Comparison of ENCODE assay signal across 1 cellular context in the genomic region with DNA sequence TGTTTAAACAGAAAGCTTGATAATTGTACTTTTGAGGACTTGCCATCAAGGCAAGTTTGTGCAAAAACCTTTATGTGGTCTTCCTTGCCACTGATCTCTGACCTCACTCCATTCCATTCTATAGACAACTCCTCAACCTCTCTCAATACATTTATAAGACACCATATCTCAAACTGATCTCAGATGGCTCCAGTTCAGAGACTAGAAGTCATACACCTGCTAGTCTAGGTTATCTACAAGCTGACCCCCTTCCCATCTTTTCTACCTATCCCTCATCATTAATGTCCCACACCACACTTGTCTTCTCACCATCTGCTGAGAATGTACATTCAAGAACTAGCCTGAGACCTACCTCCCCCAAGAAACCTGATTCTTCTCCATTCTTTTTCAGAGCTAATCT.
TF ChIP-seq lines count a peak whose summit lies in the region.

No MANE protein-coding gene starts in this region.

TF ChIP-seq in GM12878, 131 proteins besides CTCF, POLR2A, EP300 and RAD21 (continued from another document and continues in another):
- TF ChIP-seq, protein P1, sequence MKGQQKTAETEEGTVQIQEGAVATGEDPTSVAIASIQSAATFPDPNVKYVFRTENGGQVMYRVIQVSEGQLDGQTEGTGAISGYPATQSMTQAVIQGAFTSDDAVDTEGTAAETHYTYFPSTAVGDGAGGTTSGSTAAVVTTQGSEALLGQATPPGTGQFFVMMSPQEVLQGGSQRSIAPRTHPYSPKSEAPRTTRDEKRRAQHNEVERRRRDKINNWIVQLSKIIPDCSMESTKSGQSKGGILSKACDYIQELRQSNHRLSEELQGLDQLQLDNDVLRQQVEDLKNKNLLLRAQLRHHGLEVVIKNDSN (IDR thresholded peaks at IDR 0.05; ENCODE audit: borderline replicate concordance, extremely low read length, insufficient read depth, low read depth, low read length) = no peak
- TF ChIP-seq ASH2L (IDR thresholded peaks at IDR 0.05; ENCODE audit: borderline replicate concordance, low read depth) (no peak), SREBF2 (IDR thresholded peaks at IDR 0.05; ENCODE audit: low read length) (no peak), GATAD2B (conservative IDR thresholded peaks at IDR 0.05; ENCODE audit: low read depth) (no peak), HDAC2 (IDR thresholded peaks at IDR 0.05) (no peak), FOS (IDR thresholded peaks at IDR 0.05; ENCODE audit: borderline replicate concordance, extremely low read depth, insufficient read length) (no peak), CHD1 (IDR thresholded peaks at IDR 0.05; ENCODE audit: low read depth, low read length) (no peak), CHD2 (IDR thresholded peaks at IDR 0.05; ENCODE audit: borderline replicate concordance, low read depth, low read length) (no peak), POU2F2 (IDR thresholded peaks at IDR 0.05; ENCODE audit: borderline replicate concordance, low read depth, low read length) (no peak), IKZF2 (IDR thresholded peaks at IDR 0.05) (no peak), TCF3 (IDR thresholded peaks at IDR 0.05; ENCODE audit: borderline replicate concordance, insufficient read depth, low read depth, low read length) (no peak), NR2F1 (conservative IDR thresholded peaks at IDR 0.05) (peak; percentile 34; the same call in 1 of the 2 replicates), MYB (IDR thresholded peaks at IDR 0.05; ENCODE audit: borderline replicate concordance, low read depth, low read length) (no peak), MYC (IDR thresholded peaks at IDR 0.05; ENCODE audit: insufficient read depth, insufficient read length, insufficient replicate concordance, low read length, severe bottlenecking) (no peak), SUPT20H (IDR thresholded peaks at IDR 0.05; ENCODE audit: borderline replicate concordance, control insufficient read depth, low read depth, low read length) (no peak), NR2C1 (IDR thresholded peaks at IDR 0.05) (no peak), STAT1 (conservative IDR thresholded peaks at IDR 0.05) (no peak)
- TF ChIP-seq, protein P2, sequence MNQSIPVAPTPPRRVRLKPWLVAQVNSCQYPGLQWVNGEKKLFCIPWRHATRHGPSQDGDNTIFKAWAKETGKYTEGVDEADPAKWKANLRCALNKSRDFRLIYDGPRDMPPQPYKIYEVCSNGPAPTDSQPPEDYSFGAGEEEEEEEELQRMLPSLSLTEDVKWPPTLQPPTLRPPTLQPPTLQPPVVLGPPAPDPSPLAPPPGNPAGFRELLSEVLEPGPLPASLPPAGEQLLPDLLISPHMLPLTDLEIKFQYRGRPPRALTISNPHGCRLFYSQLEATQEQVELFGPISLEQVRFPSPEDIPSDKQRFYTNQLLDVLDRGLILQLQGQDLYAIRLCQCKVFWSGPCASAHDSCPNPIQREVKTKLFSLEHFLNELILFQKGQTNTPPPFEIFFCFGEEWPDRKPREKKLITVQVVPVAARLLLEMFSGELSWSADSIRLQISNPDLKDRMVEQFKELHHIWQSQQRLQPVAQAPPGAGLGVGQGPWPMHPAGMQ (IDR thresholded peaks at IDR 0.05; ENCODE audit: borderline replicate concordance) = no peak
- TF ChIP-seq, protein P3, sequence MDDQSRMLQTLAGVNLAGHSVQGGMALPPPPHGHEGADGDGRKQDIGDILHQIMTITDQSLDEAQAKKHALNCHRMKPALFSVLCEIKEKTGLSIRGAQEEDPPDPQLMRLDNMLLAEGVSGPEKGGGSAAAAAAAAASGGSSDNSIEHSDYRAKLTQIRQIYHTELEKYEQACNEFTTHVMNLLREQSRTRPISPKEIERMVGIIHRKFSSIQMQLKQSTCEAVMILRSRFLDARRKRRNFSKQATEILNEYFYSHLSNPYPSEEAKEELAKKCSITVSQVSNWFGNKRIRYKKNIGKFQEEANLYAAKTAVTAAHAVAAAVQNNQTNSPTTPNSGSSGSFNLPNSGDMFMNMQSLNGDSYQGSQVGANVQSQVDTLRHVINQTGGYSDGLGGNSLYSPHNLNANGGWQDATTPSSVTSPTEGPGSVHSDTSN (IDR thresholded peaks at IDR 0.05; ENCODE audit: insufficient replicate concordance, low read depth, low read length) = no peak
- TF ChIP-seq, protein P4, sequence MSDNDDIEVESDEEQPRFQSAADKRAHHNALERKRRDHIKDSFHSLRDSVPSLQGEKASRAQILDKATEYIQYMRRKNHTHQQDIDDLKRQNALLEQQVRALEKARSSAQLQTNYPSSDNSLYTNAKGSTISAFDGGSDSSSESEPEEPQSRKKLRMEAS (IDR thresholded peaks at IDR 0.05; ENCODE audit: low read depth, low read length) = no peak
- TF ChIP-seq, protein P5, sequence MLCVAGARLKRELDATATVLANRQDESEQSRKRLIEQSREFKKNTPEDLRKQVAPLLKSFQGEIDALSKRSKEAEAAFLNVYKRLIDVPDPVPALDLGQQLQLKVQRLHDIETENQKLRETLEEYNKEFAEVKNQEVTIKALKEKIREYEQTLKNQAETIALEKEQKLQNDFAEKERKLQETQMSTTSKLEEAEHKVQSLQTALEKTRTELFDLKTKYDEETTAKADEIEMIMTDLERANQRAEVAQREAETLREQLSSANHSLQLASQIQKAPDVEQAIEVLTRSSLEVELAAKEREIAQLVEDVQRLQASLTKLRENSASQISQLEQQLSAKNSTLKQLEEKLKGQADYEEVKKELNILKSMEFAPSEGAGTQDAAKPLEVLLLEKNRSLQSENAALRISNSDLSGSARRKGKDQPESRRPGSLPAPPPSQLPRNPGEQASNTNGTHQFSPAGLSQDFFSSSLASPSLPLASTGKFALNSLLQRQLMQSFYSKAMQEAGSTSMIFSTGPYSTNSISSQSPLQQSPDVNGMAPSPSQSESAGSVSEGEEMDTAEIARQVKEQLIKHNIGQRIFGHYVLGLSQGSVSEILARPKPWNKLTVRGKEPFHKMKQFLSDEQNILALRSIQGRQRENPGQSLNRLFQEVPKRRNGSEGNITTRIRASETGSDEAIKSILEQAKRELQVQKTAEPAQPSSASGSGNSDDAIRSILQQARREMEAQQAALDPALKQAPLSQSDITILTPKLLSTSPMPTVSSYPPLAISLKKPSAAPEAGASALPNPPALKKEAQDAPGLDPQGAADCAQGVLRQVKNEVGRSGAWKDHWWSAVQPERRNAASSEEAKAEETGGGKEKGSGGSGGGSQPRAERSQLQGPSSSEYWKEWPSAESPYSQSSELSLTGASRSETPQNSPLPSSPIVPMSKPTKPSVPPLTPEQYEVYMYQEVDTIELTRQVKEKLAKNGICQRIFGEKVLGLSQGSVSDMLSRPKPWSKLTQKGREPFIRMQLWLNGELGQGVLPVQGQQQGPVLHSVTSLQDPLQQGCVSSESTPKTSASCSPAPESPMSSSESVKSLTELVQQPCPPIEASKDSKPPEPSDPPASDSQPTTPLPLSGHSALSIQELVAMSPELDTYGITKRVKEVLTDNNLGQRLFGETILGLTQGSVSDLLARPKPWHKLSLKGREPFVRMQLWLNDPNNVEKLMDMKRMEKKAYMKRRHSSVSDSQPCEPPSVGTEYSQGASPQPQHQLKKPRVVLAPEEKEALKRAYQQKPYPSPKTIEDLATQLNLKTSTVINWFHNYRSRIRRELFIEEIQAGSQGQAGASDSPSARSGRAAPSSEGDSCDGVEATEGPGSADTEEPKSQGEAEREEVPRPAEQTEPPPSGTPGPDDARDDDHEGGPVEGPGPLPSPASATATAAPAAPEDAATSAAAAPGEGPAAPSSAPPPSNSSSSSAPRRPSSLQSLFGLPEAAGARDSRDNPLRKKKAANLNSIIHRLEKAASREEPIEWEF (IDR thresholded peaks at IDR 0.05; ENCODE audit: insufficient replicate concordance, low read depth, low read length) = no peak
- TF ChIP-seq, protein P6, sequence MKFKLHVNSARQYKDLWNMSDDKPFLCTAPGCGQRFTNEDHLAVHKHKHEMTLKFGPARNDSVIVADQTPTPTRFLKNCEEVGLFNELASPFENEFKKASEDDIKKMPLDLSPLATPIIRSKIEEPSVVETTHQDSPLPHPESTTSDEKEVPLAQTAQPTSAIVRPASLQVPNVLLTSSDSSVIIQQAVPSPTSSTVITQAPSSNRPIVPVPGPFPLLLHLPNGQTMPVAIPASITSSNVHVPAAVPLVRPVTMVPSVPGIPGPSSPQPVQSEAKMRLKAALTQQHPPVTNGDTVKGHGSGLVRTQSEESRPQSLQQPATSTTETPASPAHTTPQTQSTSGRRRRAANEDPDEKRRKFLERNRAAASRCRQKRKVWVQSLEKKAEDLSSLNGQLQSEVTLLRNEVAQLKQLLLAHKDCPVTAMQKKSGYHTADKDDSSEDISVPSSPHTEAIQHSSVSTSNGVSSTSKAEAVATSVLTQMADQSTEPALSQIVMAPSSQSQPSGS (IDR thresholded peaks at IDR 0.05; ENCODE audit: low read length) = no peak
- TF ChIP-seq, protein P7, sequence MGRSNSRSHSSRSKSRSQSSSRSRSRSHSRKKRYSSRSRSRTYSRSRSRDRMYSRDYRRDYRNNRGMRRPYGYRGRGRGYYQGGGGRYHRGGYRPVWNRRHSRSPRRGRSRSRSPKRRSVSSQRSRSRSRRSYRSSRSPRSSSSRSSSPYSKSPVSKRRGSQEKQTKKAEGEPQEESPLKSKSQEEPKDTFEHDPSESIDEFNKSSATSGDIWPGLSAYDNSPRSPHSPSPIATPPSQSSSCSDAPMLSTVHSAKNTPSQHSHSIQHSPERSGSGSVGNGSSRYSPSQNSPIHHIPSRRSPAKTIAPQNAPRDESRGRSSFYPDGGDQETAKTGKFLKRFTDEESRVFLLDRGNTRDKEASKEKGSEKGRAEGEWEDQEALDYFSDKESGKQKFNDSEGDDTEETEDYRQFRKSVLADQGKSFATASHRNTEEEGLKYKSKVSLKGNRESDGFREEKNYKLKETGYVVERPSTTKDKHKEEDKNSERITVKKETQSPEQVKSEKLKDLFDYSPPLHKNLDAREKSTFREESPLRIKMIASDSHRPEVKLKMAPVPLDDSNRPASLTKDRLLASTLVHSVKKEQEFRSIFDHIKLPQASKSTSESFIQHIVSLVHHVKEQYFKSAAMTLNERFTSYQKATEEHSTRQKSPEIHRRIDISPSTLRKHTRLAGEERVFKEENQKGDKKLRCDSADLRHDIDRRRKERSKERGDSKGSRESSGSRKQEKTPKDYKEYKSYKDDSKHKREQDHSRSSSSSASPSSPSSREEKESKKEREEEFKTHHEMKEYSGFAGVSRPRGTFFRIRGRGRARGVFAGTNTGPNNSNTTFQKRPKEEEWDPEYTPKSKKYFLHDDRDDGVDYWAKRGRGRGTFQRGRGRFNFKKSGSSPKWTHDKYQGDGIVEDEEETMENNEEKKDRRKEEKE (IDR thresholded peaks at IDR 0.05) = no peak
- TF ChIP-seq, protein P8, sequence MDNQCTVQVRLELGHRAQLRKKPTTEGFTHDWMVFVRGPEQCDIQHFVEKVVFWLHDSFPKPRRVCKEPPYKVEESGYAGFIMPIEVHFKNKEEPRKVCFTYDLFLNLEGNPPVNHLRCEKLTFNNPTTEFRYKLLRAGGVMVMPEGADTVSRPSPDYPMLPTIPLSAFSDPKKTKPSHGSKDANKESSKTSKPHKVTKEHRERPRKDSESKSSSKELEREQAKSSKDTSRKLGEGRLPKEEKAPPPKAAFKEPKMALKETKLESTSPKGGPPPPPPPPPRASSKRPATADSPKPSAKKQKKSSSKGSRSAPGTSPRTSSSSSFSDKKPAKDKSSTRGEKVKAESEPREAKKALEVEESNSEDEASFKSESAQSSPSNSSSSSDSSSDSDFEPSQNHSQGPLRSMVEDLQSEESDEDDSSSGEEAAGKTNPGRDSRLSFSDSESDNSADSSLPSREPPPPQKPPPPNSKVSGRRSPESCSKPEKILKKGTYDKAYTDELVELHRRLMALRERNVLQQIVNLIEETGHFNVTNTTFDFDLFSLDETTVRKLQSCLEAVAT (IDR thresholded peaks at IDR 0.05) = no peak; the same call in 1 of the 2 replicates
- TF ChIP-seq, protein P9, sequence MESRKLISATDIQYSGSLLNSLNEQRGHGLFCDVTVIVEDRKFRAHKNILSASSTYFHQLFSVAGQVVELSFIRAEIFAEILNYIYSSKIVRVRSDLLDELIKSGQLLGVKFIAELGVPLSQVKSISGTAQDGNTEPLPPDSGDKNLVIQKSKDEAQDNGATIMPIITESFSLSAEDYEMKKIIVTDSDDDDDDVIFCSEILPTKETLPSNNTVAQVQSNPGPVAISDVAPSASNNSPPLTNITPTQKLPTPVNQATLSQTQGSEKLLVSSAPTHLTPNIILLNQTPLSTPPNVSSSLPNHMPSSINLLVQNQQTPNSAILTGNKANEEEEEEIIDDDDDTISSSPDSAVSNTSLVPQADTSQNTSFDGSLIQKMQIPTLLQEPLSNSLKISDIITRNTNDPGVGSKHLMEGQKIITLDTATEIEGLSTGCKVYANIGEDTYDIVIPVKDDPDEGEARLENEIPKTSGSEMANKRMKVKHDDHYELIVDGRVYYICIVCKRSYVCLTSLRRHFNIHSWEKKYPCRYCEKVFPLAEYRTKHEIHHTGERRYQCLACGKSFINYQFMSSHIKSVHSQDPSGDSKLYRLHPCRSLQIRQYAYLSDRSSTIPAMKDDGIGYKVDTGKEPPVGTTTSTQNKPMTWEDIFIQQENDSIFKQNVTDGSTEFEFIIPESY (IDR thresholded peaks at IDR 0.05) = no peak
- TF ChIP-seq, protein P10, sequence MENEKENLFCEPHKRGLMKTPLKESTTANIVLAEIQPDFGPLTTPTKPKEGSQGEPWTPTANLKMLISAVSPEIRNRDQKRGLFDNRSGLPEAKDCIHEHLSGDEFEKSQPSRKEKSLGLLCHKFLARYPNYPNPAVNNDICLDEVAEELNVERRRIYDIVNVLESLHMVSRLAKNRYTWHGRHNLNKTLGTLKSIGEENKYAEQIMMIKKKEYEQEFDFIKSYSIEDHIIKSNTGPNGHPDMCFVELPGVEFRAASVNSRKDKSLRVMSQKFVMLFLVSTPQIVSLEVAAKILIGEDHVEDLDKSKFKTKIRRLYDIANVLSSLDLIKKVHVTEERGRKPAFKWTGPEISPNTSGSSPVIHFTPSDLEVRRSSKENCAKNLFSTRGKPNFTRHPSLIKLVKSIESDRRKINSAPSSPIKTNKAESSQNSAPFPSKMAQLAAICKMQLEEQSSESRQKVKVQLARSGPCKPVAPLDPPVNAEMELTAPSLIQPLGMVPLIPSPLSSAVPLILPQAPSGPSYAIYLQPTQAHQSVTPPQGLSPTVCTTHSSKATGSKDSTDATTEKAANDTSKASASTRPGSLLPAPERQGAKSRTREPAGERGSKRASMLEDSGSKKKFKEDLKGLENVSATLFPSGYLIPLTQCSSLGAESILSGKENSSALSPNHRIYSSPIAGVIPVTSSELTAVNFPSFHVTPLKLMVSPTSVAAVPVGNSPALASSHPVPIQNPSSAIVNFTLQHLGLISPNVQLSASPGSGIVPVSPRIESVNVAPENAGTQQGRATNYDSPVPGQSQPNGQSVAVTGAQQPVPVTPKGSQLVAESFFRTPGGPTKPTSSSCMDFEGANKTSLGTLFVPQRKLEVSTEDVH (IDR thresholded peaks at IDR 0.05; ENCODE audit: low read depth, partially characterized antibody) = no peak
